In genomic region chr6:110475255-110475654, GRCh38 we compare ENCODE assay signal across 13 cellular contexts. TPM values are rescaled to one million over a fixed set of nuclear protein-coding genes. Genes with fewer than 3 reads are reported as not detected.
DNase-seq lines count a peak whose midpoint lies in the region; ATAC-seq, FAIRE-seq and TF ChIP-seq lines count a peak whose summit lies in the region.
"Had no signal": no experiment of that assay in that cellular context is flagged by ENCODE, and none has a peak within 500 bp of the region (broad histone marks: within the 10 kb centered on the region; RNA-seq: fewer than 3 reads in every experiment).

No MANE protein-coding gene starts in this region.

- no peaks in the 10 kb centered on the region for H3K9me3 ChIP-seq in OCI-LY7 (ENCODE audit: low read length)

- CTCF ChIA-PET in OCI-LY7 (lab: Charles Lee; ENCODE audit: unreplicated experiment) (no interaction called here), Calu3 (lab: Charles Lee) (no interaction called here)

- peak overlapping the region; percentile 54 for H3K4me3 ChIP-seq in HL-60 (replicated peaks; ENCODE audit: insufficient read depth, low read length)
- no peak overlapping the region for H3K4me3 ChIP-seq in OCI-LY7 (ENCODE audit: low read depth, low read length, poor library complexity, severe bottlenecking)

- TF ChIP-seq CTCF in HL-60 (IDR thresholded peaks at IDR 0.05; ENCODE audit: insufficient read depth, low read length) (no peak), OCI-LY7 (conservative IDR thresholded peaks at IDR 0.05; ENCODE audit: low read length) (no peak), Calu3 (IDR thresholded peaks at IDR 0.05; ENCODE audit: unreplicated experiment) (no peak)

- H3K27me3 ChIP-seq in HL-60 (ENCODE audit: insufficient read depth, poor library complexity, severe bottlenecking), result no peaks in the 10 kb centered on the region

- no peaks in the 10 kb centered on the region for H3K36me3 Mint-ChIP-seq in Calu3 (ENCODE audit: insufficient read depth, unreplicated experiment)
- H3K36me3 Mint-ChIP-seq: mesothelial cell of epicardium had no signal

- H3K4me3 Mint-ChIP-seq in Calu3 (ENCODE audit: low read depth, unreplicated experiment), result no peak overlapping the region
- H3K4me3 Mint-ChIP-seq: mesothelial cell of epicardium had no signal

- H3K4me2 ChIP-seq in OCI-LY7 (ENCODE audit: low read length), result peak overlapping the region; percentile 23; the same call in 1 of the 2 replicates

- intact Hi-C loops in OCI-LY7 (cut with micrococcal nuclease; ENCODE audit: unreplicated experiment) (no loop called here), sciatic nerve (cut with DNase I) (no loop called here), Calu3 (cut with micrococcal nuclease; ENCODE audit: unreplicated experiment) (no loop called here)

- peak overlapping the region; percentile 90 for H3K27ac ChIP-seq in HL-60 (replicated peaks)
- H3K27ac ChIP-seq in OCI-LY7 (ENCODE audit: low read depth, low read length, poor library complexity, severe bottlenecking), result no peak overlapping the region

- H3K9me3 Mint-ChIP-seq in Calu3 (ENCODE audit: low read depth, unreplicated experiment), result no peaks in the 10 kb centered on the region

- no peaks in the 10 kb centered on the region for H3K36me3 ChIP-seq in OCI-LY7 (ENCODE audit: insufficient read depth, low read length)

- DNase-seq in HL-60 (ENCODE audit: low read depth in 1 of 2, low spot score in 1 of 2) (peak; percentile 90 to 96), OCI-LY7 (ENCODE audit: low spot score) (peak; percentile 14), dermis blood vessel endothelial cell (peak; percentile 8), sciatic nerve (ENCODE audit: low spot score) (no peak), HTR-8/SVneo (ENCODE audit: insufficient read length, low spot score) (no peak), Calu3 (no peak)
- DNase-seq: activated CD4-positive, alpha-beta T cell treated with anti-CD3 and anti-CD28 coated beads, Interleukin-2, amount 50 U/mL, for 48 hours; NCI-H187 treated with DMSO at 0.1 percent for 48 hours; stimulated activated naive CD4-positive, alpha-beta T cell treated with Interleukin-2 at 50 U/mL for 16 hours had no signal

- BruUV-seq in OCI-LY7 (replicated peaks; lab: Mats Ljungman, UMichigan) (no TSS peak), Calu3 (replicated peaks; lab: Mats Ljungman, UMichigan) (no TSS peak)

- H3K79me2 ChIP-seq in OCI-LY7 (ENCODE audit: insufficient read depth, low read depth, low read length), result no peaks in the 10 kb centered on the region

- no peak overlapping the region for H3K27ac Mint-ChIP-seq in Calu3 (ENCODE audit: unreplicated experiment)
- H3K27ac Mint-ChIP-seq: mesothelial cell of epicardium had no signal

- no peak for FAIRE-seq in HTR-8/SVneo (lab: Jason Lieb, UNC)
- FAIRE-seq: G401.6 had no signal

- no peaks in the 10 kb centered on the region for H3K4me1 Mint-ChIP-seq in Calu3 (ENCODE audit: low read depth, unreplicated experiment)
- H3K4me1 Mint-ChIP-seq: mesothelial cell of epicardium had no signal

- ATAC-seq in sciatic nerve (peak; percentile 64), GM19328 (IDR thresholded peaks at IDR 0.05; ENCODE audit: unreplicated experiment) (no peak)

- no peaks in the 10 kb centered on the region for H4K20me1 ChIP-seq in OCI-LY7 (ENCODE audit: insufficient read depth, low read length)

- peaks cover 5% of the 10 kb centered on the region for H3K4me1 ChIP-seq in OCI-LY7 (ENCODE audit: insufficient read depth, low read length, poor library complexity, severe bottlenecking)

- no peaks in the 10 kb centered on the region for H3K9me2 ChIP-seq in OCI-LY7 (ENCODE audit: insufficient read depth, low read length)

- POLR2A ChIA-PET in OCI-LY7 (lab: Charles Lee), result no interaction called here

- peaks cover 48% of the 10 kb centered on the region for H3K27me3 Mint-ChIP-seq in Calu3 (ENCODE audit: unreplicated experiment)

- H2AFZ ChIP-seq in OCI-LY7 (ENCODE audit: low read length), result no peak overlapping the region

RNA-seq across cellular contexts. Expression of gene SLC22A16, which starts 1.2 kb away (rescaled TPM):
- total RNA-seq in OCI-LY7 (2014; rRNA removed; shearing (Covaris generic)), result not detected in 2 replicates
- total RNA-seq in OCI-LY7 (2022) (not detected in 2 replicates), dermis blood vessel endothelial cell (not detected in 2 replicates), sciatic nerve (0.22 TPM), Calu3 (2022) (not detected in 2 replicates)
- total RNA-seq: mesothelial cell of epicardium, RPMI7951 had no signal

RNA-seq across cellular contexts. Expression of gene DDO, which starts 59.9 kb away (rescaled TPM):
- not detected in 2 replicates for total RNA-seq in OCI-LY7 (2014; rRNA removed; shearing (Covaris generic))
- not detected in 2 replicates for total RNA-seq in OCI-LY7 (2022)
- 2.0 and 2.4 TPM in 2 replicates for total RNA-seq in dermis blood vessel endothelial cell
- 1.3 TPM for total RNA-seq in sciatic nerve
- total RNA-seq in Calu3 (2022), result 1.6 and 3.1 TPM in 2 replicates
- total RNA-seq: mesothelial cell of epicardium had no signal

Comparison
In these comparisons a context has a peak if more than half of its experiments do, and no peak if none do; other contexts are left out.
1. DNase-seq: peak in HL-60 (2 of 2), OCI-LY7 (single experiment) and dermis blood vessel endothelial cell (single experiment); none in sciatic nerve (single experiment), HTR-8/SVneo (single experiment) and Calu3 (single experiment).